ENCODE assay signal across 10 cellular contexts in the genomic region with DNA sequence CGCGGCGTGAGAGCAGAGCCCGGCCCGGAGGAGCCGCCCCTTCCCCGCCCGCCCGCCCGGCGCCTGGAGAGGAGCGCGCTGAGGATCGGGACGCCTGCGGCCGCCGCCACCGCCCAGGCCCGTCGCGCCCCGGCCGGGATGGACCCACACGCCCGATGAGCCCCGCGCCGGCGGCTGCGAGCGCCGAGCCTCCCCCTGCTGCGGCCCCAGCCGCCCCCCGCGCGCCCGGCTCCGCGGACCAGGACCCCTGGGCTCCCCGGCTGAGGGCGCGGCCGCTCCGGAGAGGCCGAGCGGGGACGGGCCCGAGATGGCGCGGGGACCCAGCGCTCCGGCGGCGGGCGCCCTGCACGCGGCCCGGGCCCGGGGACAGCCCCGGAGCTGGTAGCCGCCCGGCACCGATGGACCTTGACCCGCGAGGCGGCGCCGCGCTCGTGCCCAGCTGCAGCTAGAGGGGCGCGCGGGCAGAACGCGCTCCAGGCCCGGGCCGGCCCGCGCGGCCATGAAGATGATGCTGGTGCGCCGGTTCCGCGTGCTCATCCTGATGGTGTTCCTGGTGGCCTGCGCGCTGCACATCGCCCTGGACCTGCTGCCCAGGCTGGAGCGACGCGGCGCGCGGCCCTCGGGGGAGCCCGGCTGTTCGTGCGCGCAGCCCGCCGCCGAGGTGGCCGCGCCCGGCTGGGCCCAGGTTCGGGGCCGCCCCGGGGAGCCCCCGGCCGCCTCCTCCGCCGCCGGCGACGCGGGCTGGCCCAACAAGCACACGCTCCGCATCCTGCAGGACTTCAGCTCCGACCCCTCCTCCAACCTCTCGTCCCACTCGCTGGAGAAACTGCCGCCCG. TPM values are rescaled to one million over a fixed set of nuclear protein-coding genes. Genes with fewer than 3 reads are reported as not detected.
A peak's percentile ranks its signal among the peaks of the same experiment; 100 is the strongest.
DNase-seq lines count a peak whose midpoint lies in the region; ATAC-seq, FAIRE-seq and TF ChIP-seq lines count a peak whose summit lies in the region.
"Had no signal": no experiment of that assay in that cellular context is flagged by ENCODE, and none has a peak within 500 bp of the region (broad histone marks: within the 10 kb centered on the region; RNA-seq: fewer than 3 reads in every experiment).

No MANE protein-coding gene starts in this region.

- peak; percentile 31 for DNase-seq in activated T-cell treated with anti-CD3 and anti-CD28 coated beads, Interleukin-2, amount 50 U/mL, for 24 hours
- no peak for DNase-seq in activated T-cell treated with anti-CD3 and anti-CD28 coated beads for 4 hours
- no peak for DNase-seq in mesothelial cell of epicardium (ENCODE audit: low spot score in 2 of 2, unreplicated experiment in 2 of 2)
- peak; percentile 42 for DNase-seq in urothelium cell line (ENCODE audit: low spot score)
- no peak for DNase-seq in MV-4-11 (lab: John Stamatoyannopoulos, UW)

- TF ChIP-seq CTCF in mesothelial cell of epicardium (IDR thresholded peaks at IDR 0.05; ENCODE audit: unreplicated experiment), result no peak

- H3K4me3 Mint-ChIP-seq in activated T-cell treated with anti-CD3 and anti-CD28 coated beads, Interleukin-2, amount 50 U/mL, for 24 hours, result no peak overlapping the region
- peak overlapping the region; percentile 88 for H3K4me3 Mint-ChIP-seq in dendritic cell treated with granulocyte-macrophage colony-stimulating factor and Interleukin-4, amounts not matched to agents 40 ng/mL and 50 ng/mL, for 4 days
- peak overlapping the region; percentile 47 for H3K4me3 Mint-ChIP-seq in mesothelial cell of epicardium

- peaks cover 3% of the 10 kb centered on the region for H3K4me1 Mint-ChIP-seq in activated T-cell treated with anti-CD3 and anti-CD28 coated beads, Interleukin-2, amount 50 U/mL, for 24 hours (ENCODE audit: low read depth)
- peaks cover 63% of the 10 kb centered on the region for H3K4me1 Mint-ChIP-seq in dendritic cell treated with granulocyte-macrophage colony-stimulating factor and Interleukin-4, amounts not matched to agents 40 ng/mL and 50 ng/mL, for 4 days (ENCODE audit: low read depth)
- peaks cover 24% of the 10 kb centered on the region for H3K4me1 Mint-ChIP-seq in mesothelial cell of epicardium

- no peaks in the 10 kb centered on the region for H3K9me3 Mint-ChIP-seq in activated T-cell treated with anti-CD3 and anti-CD28 coated beads, Interleukin-2, amount 50 U/mL, for 24 hours
- no peaks in the 10 kb centered on the region for H3K9me3 Mint-ChIP-seq in dendritic cell treated with granulocyte-macrophage colony-stimulating factor and Interleukin-4, amounts not matched to agents 40 ng/mL and 50 ng/mL, for 4 days
- H3K9me3 Mint-ChIP-seq in mesothelial cell of epicardium, result no peaks in the 10 kb centered on the region
- H3K9me3 Mint-ChIP-seq: immature natural killer cell had no signal

- ATAC-seq in HG03439 (IDR thresholded peaks at IDR 0.05; ENCODE audit: unreplicated experiment) (no peak), GM21737 (IDR thresholded peaks at IDR 0.05; ENCODE audit: unreplicated experiment) (no peak)

- FAIRE-seq in urothelium cell line (lab: Jason Lieb, UNC), result peak; percentile 89

- H3K36me3 Mint-ChIP-seq in activated T-cell treated with anti-CD3 and anti-CD28 coated beads, Interleukin-2, amount 50 U/mL, for 24 hours (ENCODE audit: low read depth), result no peaks in the 10 kb centered on the region
- peaks cover 56% of the 10 kb centered on the region for H3K36me3 Mint-ChIP-seq in dendritic cell treated with granulocyte-macrophage colony-stimulating factor and Interleukin-4, amounts not matched to agents 40 ng/mL and 50 ng/mL, for 4 days (ENCODE audit: low read depth)
- peaks cover 9% of the 10 kb centered on the region for H3K36me3 Mint-ChIP-seq in mesothelial cell of epicardium
- H3K36me3 Mint-ChIP-seq: immature natural killer cell had no signal

- no peak overlapping the region for H3K27ac Mint-ChIP-seq in activated T-cell treated with anti-CD3 and anti-CD28 coated beads, Interleukin-2, amount 50 U/mL, for 24 hours
- H3K27ac Mint-ChIP-seq in dendritic cell treated with granulocyte-macrophage colony-stimulating factor and Interleukin-4, amounts not matched to agents 40 ng/mL and 50 ng/mL, for 4 days, result peak overlapping the region; percentile 35
- H3K27ac Mint-ChIP-seq in mesothelial cell of epicardium, result no peak overlapping the region
- H3K27ac Mint-ChIP-seq: activated CD4-positive, alpha-beta T cell treated with anti-CD3 and anti-CD28 coated beads for 36 hours; immature natural killer cell had no signal

- peaks cover 64% of the 10 kb centered on the region for H3K27me3 Mint-ChIP-seq in activated T-cell treated with anti-CD3 and anti-CD28 coated beads, Interleukin-2, amount 50 U/mL, for 24 hours
- peaks cover 30% of the 10 kb centered on the region for H3K27me3 Mint-ChIP-seq in dendritic cell treated with granulocyte-macrophage colony-stimulating factor and Interleukin-4, amounts not matched to agents 40 ng/mL and 50 ng/mL, for 4 days
- peaks cover 70% of the 10 kb centered on the region for H3K27me3 Mint-ChIP-seq in mesothelial cell of epicardium (ENCODE audit: low read depth)

- intact Hi-C loops in dendritic cell treated with granulocyte-macrophage colony-stimulating factor and Interleukin-4, amounts not matched to agents 40 ng/mL and 50 ng/mL, for 4 days (cut with micrococcal nuclease), result loop anchor here (1.0 kb wide), 1 partner anchor 43 kb away; no protein-coding TSS in a partner anchor

RNA-seq across cellular contexts. Expression of a gene that starts 0.5 kb away (rescaled TPM):
- 16.7 to 18.3 TPM (median 17.8 TPM) in 3 replicates for total RNA-seq in mesothelial cell of epicardium

Comparison
In these comparisons a context has a peak if more than half of its experiments do, and no peak if none do; other contexts are left out.
1. DNase-seq: peak in activated T-cell treated with anti-CD3 and anti-CD28 coated beads, Interleukin-2, amount 50 U/mL, for 24 hours (single experiment) and urothelium cell line (single experiment); none in activated T-cell treated with anti-CD3 and anti-CD28 coated beads for 4 hours (single experiment), mesothelial cell of epicardium (0 of 2) and MV-4-11 (single experiment).